In the genomic region with DNA sequence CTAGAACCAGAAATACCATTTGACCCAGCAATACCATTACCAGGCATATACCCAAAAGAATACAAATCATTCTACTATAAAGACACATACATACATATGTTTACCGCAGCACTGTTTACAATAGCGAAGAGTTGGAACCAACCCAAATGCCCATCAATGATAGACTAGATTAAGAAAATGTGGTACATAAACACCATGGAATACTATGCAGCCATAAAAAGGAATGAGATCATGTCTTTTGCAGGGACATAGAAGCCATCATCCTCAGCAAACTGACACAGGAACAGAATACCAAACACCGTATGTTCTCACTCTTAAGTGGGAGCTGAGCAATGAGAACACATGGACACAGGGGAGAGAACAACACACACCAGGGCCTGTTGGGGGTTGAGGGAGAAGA, we compare ENCODE assay signal across 4 cellular contexts.
DNase-seq lines count a peak whose midpoint lies in the region; ATAC-seq, FAIRE-seq and TF ChIP-seq lines count a peak whose summit lies in the region.
"Not testable (repeated sequence)": the region's sequence is repeated elsewhere in the genome, so short reads cannot be mapped to it uniquely, and the experiment has no call there.

No MANE protein-coding gene starts in this region.

- TF ChIP-seq EP300 in K562 (IDR thresholded peaks at IDR 0.05; ENCODE audit: low read length), result not testable (repeated sequence)

- not testable (repeated sequence) for TF ChIP-seq CTCF in HEK293 (tag by site-specific recombination; IDR thresholded peaks at IDR 0.05); K562 (IDR thresholded peaks at IDR 0.05 in 2 of 3, conservative IDR thresholded peaks at IDR 0.05 in 1 of 3; ENCODE audit: insufficient read depth in 2 of 3, low read depth in 1 of 3, low read length in 3 of 3); glutamatergic neuron (IDR thresholded peaks at IDR 0.05; ENCODE audit: partially characterized antibody, unreplicated experiment); progenitor cell of endocrine pancreas (IDR thresholded peaks at IDR 0.05; ENCODE audit: unreplicated experiment)

- not testable (repeated sequence) for H3K9ac ChIP-seq in K562 (ENCODE audit: insufficient read depth in 1 of 2, low read depth in 2 of 2, low read length in 2 of 2)

- H2AFZ ChIP-seq in K562 (ENCODE audit: low read depth, low read length), result not testable (repeated sequence)

- not testable (repeated sequence) for FAIRE-seq in K562 (lab: Jason Lieb, UNC)

- H3K27ac Mint-ChIP-seq in glutamatergic neuron (ENCODE audit: unreplicated experiment), result peak overlapping the region; percentile 21
- peak overlapping the region; percentile 63 for H3K27ac Mint-ChIP-seq in progenitor cell of endocrine pancreas

- DNase-seq in K562 (ENCODE audit: extremely low read depth in 1 of 4, low spot score in 3 of 4); glutamatergic neuron; progenitor cell of endocrine pancreas (ENCODE audit: low spot score, unreplicated experiment): not testable (repeated sequence)

- H3K36me3 Mint-ChIP-seq in glutamatergic neuron (ENCODE audit: unreplicated experiment) (peaks cover 11% of the 10 kb centered on the region), progenitor cell of endocrine pancreas (ENCODE audit: insufficient read depth) (peaks cover 16% of the 10 kb centered on the region)

- POLR2A ChIA-PET in HEK293 (lab: Yijun Ruan, JAX); K562 (lab: Yijun Ruan, JAX): not testable (repeated sequence)

- not testable (repeated sequence) for H3K9me3 ChIP-seq in HEK293 (ENCODE audit: control insufficient read depth, insufficient read depth, low read depth, low read length); K562 (replicated peaks; ENCODE audit: control insufficient read depth, insufficient read depth, low read depth, low read length)

- H3K79me2 ChIP-seq in K562 (ENCODE audit: control insufficient read depth, insufficient read depth, low read length), result not testable (repeated sequence)

- TF ChIP-seq POLR2A in K562 (conservative IDR thresholded peaks at IDR 0.05), result not testable (repeated sequence)

- intact Hi-C loops in K562 (cut with micrococcal nuclease), result not testable (repeated sequence)

- not testable (repeated sequence) for H3K27me3 ChIP-seq in K562 (ENCODE audit: control insufficient read depth in 2 of 2, insufficient read depth in 2 of 2, low read length in 2 of 2)

- ATAC-seq in K562, result not testable (repeated sequence)

- WGBS in K562 (ENCODE audit: insufficient coverage, low coverage, missing lambda C conversion rate), result 85% methylated on average over 3 of the region's 3 CpGs

- BruUV-seq in K562 (replicated peaks; lab: Mats Ljungman, UMichigan), result not testable (repeated sequence)

- H3K4me3 Mint-ChIP-seq in glutamatergic neuron (ENCODE audit: unreplicated experiment); progenitor cell of endocrine pancreas (ENCODE audit: low read depth): not testable (repeated sequence)

- not testable (repeated sequence) for H4K20me1 ChIP-seq in K562 (replicated peaks; ENCODE audit: control insufficient read depth, insufficient read depth, low read length)

- not testable (repeated sequence) for H3K4me1 ChIP-seq in HEK293 (ENCODE audit: control insufficient read depth, insufficient read depth, low read length); K562 (replicated peaks in 1 of 2; ENCODE audit: control insufficient read depth in 2 of 2, insufficient read depth in 2 of 2, low read length in 2 of 2)

- H3K4me2 ChIP-seq in K562 (ENCODE audit: insufficient read depth, low read length), result not testable (repeated sequence)

- H3K27ac ChIP-seq in HEK293 (ENCODE audit: extremely low read depth, low read depth, low read length); K562 (ENCODE audit: extremely low read depth, low read depth, low read length): not testable (repeated sequence)

- H3K4me1 Mint-ChIP-seq in glutamatergic neuron (ENCODE audit: low read depth, unreplicated experiment); progenitor cell of endocrine pancreas (ENCODE audit: low read depth): not testable (repeated sequence)

- not testable (repeated sequence) for H3K4me3 ChIP-seq in HEK293 (ENCODE audit: low read depth, low read length); K562

- H3K9me1 ChIP-seq in K562 (ENCODE audit: control insufficient read depth, insufficient read depth, low read length), result not testable (repeated sequence)

- CTCF ChIA-PET in HEK293 (lab: Yijun Ruan, JAX); K562 (lab: Yijun Ruan, JAX; ENCODE audit: low intra/inter-chr PET ratio): not testable (repeated sequence)

- in situ Hi-C loops in K562 (cut with MboI), result not testable (repeated sequence)

- TF ChIP-seq RAD21 in K562 (CRISPR knock-in tag; conservative IDR thresholded peaks at IDR 0.05 in 1 of 2, IDR thresholded peaks at IDR 0.05 in 1 of 2), result not testable (repeated sequence)

- H3K9me3 Mint-ChIP-seq in glutamatergic neuron (ENCODE audit: unreplicated experiment), result not testable (repeated sequence)
- peaks cover 13% of the 10 kb centered on the region for H3K9me3 Mint-ChIP-seq in progenitor cell of endocrine pancreas (ENCODE audit: low read depth)

- not testable (repeated sequence) for H3K27me3 Mint-ChIP-seq in glutamatergic neuron (ENCODE audit: unreplicated experiment); progenitor cell of endocrine pancreas

- not testable (repeated sequence) for H3K36me3 ChIP-seq in HEK293 (ENCODE audit: control insufficient read depth in 2 of 2, insufficient read depth in 1 of 2, low read length in 2 of 2); K562 (ENCODE audit: control insufficient read depth, insufficient read depth, low read length)

TF ChIP-seq in HEK293, 187 proteins besides CTCF, POLR2A, EP300 and RAD21:
- TF ChIP-seq ZNF146 (tag by site-specific recombination; IDR thresholded peaks at IDR 0.05), result peak; percentile 82

TF ChIP-seq in K562, 482 proteins besides CTCF, POLR2A, EP300 and RAD21:
- peak; percentile 57 for TF ChIP-seq ZNF146 (CRISPR knock-in tag; IDR thresholded peaks at IDR 0.05; ENCODE audit: unreplicated experiment)
TF ChIP-seq in K562: peak in this region for 1; not testable (repeated sequence) for 481.
